In the genomic region with DNA sequence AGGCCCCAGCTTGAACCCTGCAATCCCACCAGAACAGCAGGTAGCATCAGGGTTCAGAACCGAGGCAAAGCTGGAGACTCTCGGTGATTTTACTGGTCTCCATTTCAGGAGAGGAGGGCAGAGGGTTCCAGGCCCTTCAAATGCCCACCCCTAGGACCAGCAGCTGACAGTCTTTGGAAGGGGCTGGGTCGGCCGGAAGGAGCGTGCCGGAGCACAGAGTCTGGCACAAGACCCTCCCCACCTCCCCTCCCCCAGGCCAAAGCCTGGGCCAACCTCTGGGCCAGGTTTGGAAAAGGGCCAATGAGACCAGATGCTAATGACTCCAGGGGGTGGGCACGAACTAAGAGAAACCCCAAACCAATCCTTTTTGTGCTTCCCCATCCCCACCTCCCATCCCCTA, we compare ENCODE assay signal across 18 cellular contexts. TPM values are rescaled to one million over a fixed set of nuclear protein-coding genes. Genes with fewer than 3 reads are reported as not detected.
DNase-seq lines count a peak whose midpoint lies in the region; ATAC-seq and TF ChIP-seq lines count a peak whose summit lies in the region.
"Had no signal": no experiment of that assay in that cellular context is flagged by ENCODE, and none has a peak within 500 bp of the region (broad histone marks: within the 10 kb centered on the region; RNA-seq: fewer than 3 reads in every experiment).

No MANE protein-coding gene starts in this region.

- no peaks in the 10 kb centered on the region for H3K36me3 ChIP-seq in heart right ventricle

- H3K4me3 ChIP-seq in heart right ventricle = no peak overlapping the region
- H3K4me3 ChIP-seq: GM12878, GM23248 had no signal

- intact Hi-C loops in heart right ventricle (cut with DNase I) = loop anchor here in 5 of 10 donors (5.0 to 10.0 kb wide), 6 partner anchors 170 to 610 kb away; a partner anchor contains a TSS

- H3K27me3 ChIP-seq in heart right ventricle = peaks cover 3 to 71% (median 30%) of the 10 kb centered on the region in 7 donors

- ATAC-seq in HG03571 (IDR thresholded peaks at IDR 0.05; ENCODE audit: unreplicated experiment) = no peak
- no peak for ATAC-seq in heart right ventricle
- ATAC-seq: GM12878, HCT116 had no signal

- H3K27ac ChIP-seq in angular gyrus (ENCODE audit: low read depth, low read length) (peak overlapping the region; percentile 98), cingulate gyrus (ENCODE audit: low read depth, low read length) (peak overlapping the region; percentile 99), substantia nigra (ENCODE audit: low read depth, low read length, poor library complexity, severe bottlenecking) (peak overlapping the region; percentile 99), heart right ventricle (no peak overlapping the region)
- H3K27ac ChIP-seq: GM23248 had no signal

- H3K9me3 ChIP-seq in heart right ventricle = no peaks in the 10 kb centered on the region

- no peak for TF ChIP-seq CTCF in heart right ventricle (IDR thresholded peaks at IDR 0.05)

- peaks cover 0 to 33% (median 22%) of the 10 kb centered on the region in 9 donors for H3K4me1 ChIP-seq in heart right ventricle

- WGBS in heart right ventricle, 2 donors = 90 to 91% methylated on average over 7 of the region's 7 CpGs

- DNase-seq in substantia nigra (lab: John Stamatoyannopoulos, UW) = peak in 4 of 49 donors; percentile 23 to 65 (median 37)
- no peak for DNase-seq in activated gamma-delta T cell treated with Interleukin-2 at 50 U/mL for 16 hours
- DNase-seq in heart right ventricle = no peak
- DNase-seq: Calu3; CD4-positive, alpha-beta memory T cell; COR-L47; DMS79; EL; GDM1; GM23248; H9 had no signal

RNA-seq across cellular contexts. Expression of a gene that starts 6.9 kb away (rescaled TPM):
- total RNA-seq in heart right ventricle = 1 to 10 TPM in 9 of 10 donors, under 1 TPM in 1; 0.70 to 5.5 (median 1.7) TPM
- polyA plus RNA-seq in heart right ventricle = 1 to 10 TPM; 2.7 to 5.3 TPM
- total RNA-seq: A673 had no signal

RNA-seq across cellular contexts. Expression of a gene that starts 7.3 kb away (rescaled TPM):
- total RNA-seq in heart right ventricle = 10 to 100 TPM; 10.1 to 17.7 (median 15.8) TPM
- 10 to 100 TPM; 14.6 to 28.2 TPM for polyA plus RNA-seq in heart right ventricle

RNA-seq across cellular contexts. Expression of a gene that starts 16.7 kb away (rescaled TPM):
- 10 to 100 TPM in 1 of 10 donors, 1 to 10 TPM in 9; 4.8 to 21.7 (median 7.9) TPM for total RNA-seq in heart right ventricle
- polyA plus RNA-seq in heart right ventricle = 10 to 100 TPM in 1 of 2 donors, 1 to 10 TPM in 1; 6.0 to 12.9 TPM
- total RNA-seq: A172 had no signal

RNA-seq across cellular contexts. Expression of a gene that starts 33.6 kb away (rescaled TPM):
- 10 to 100 TPM; 10.9 to 28.5 (median 17.0) TPM for total RNA-seq in heart right ventricle
- polyA plus RNA-seq in heart right ventricle = 10 to 100 TPM; 16.6 to 59.0 TPM

RNA-seq across cellular contexts. Expression of a gene that starts 44.2 kb away (rescaled TPM):
- under 1 TPM in 8 of 10 donors, not detected in 2; 0.05 to 0.18 (median 0.12) TPM for total RNA-seq in heart right ventricle
- polyA plus RNA-seq in heart right ventricle = under 1 TPM; 0.01 to 0.07 TPM
- total RNA-seq: Calu3 had no signal

Comparison
In these comparisons a context has a peak if more than half of its experiments do, and no peak if none do; other contexts are left out.
1. H3K27ac ChIP-seq: peak in angular gyrus (single experiment), cingulate gyrus (single experiment) and substantia nigra (single experiment); none in heart right ventricle (0 of 10).